Comparison of ENCODE assay signal across 8 cellular contexts in genomic region chr17:82227629-82228277, GRCh38. TPM values are rescaled to one million over a fixed set of nuclear protein-coding genes. Genes with fewer than 3 reads are reported as not detected.
DNase-seq lines count a peak whose midpoint lies in the region; ATAC-seq and TF ChIP-seq lines count a peak whose summit lies in the region.

No MANE protein-coding gene starts in this region.

- peaks cover 6% of the 10 kb centered on the region for H3K4me1 Mint-ChIP-seq in chondrocyte (ENCODE audit: low read depth)

- no peaks in the 10 kb centered on the region for H3K36me3 ChIP-seq in HUES6 (ENCODE audit: control insufficient read depth, insufficient read depth, low read length)
- no peaks in the 10 kb centered on the region for H3K36me3 ChIP-seq in muscle layer of duodenum (ENCODE audit: control insufficient read depth in 1 of 2, insufficient read depth in 2 of 2, low read length in 2 of 2)

- no peak overlapping the region for H3K27ac Mint-ChIP-seq in chondrocyte (ENCODE audit: unreplicated experiment)

- DNase-seq in AG04449 (ENCODE audit: low read depth, low spot score) (no peak), chondrocyte (ENCODE audit: low spot score) (no peak), omental fat pad (ENCODE audit: low spot score) (no peak), COLO829 (ENCODE audit: low spot score) (no peak), GDM1 (lab: John Stamatoyannopoulos, UW) (no peak)

- no peak for TF ChIP-seq CTCF in AG04449 (IDR thresholded peaks at IDR 0.05; ENCODE audit: insufficient read depth, low read length, missing control alignments)
- no peak for TF ChIP-seq CTCF in chondrocyte (IDR thresholded peaks at IDR 0.05)
- no peak for TF ChIP-seq CTCF in omental fat pad (IDR thresholded peaks at IDR 0.05)

- POLR2A ChIA-PET in AG04449 (lab: Yijun Ruan, JAX), result interaction anchor here (2.9 to 4.5 kb wide), 2 partner anchors 11 to 22 kb away, joined by 20 to 101 read pairs; partner anchors contain the start of gene CCDC57

- CTCF ChIA-PET in AG04449 (lab: Yijun Ruan, JAX), result interaction anchor here (2.4 kb wide), 1 partner anchor 8 kb away, joined by 14 read pairs; no protein-coding TSS in a partner anchor

- H3K27ac ChIP-seq in HUES6 (ENCODE audit: low read depth, low read length) (no peak overlapping the region), muscle layer of duodenum (ENCODE audit: low read length) (peak overlapping the region; percentile 39)

- H3K36me3 Mint-ChIP-seq in chondrocyte (ENCODE audit: low read depth), result no peaks in the 10 kb centered on the region

- no peaks in the 10 kb centered on the region for H3K9me3 ChIP-seq in HUES6 (ENCODE audit: control insufficient read depth, insufficient read depth, low read depth, low read length)
- no peaks in the 10 kb centered on the region for H3K9me3 ChIP-seq in muscle layer of duodenum (ENCODE audit: control insufficient read depth in 1 of 2, low read length in 2 of 2)

- H3K27me3 ChIP-seq in HUES6 (ENCODE audit: control insufficient read depth, insufficient read depth, low read length) (peaks cover 46% of the 10 kb centered on the region), muscle layer of duodenum (ENCODE audit: low read depth, low read length) (no peaks in the 10 kb centered on the region)

- H3K9me3 Mint-ChIP-seq in chondrocyte (ENCODE audit: low read depth), result no peaks in the 10 kb centered on the region

- peak overlapping the region; percentile 51 for H3K4me3 Mint-ChIP-seq in chondrocyte (ENCODE audit: unreplicated experiment)

- H3K4me3 ChIP-seq in AG04449 (ENCODE audit: low read depth, low read length), result peak overlapping the region; percentile 86
- H3K4me3 ChIP-seq in HUES6 (ENCODE audit: low read depth, low read length), result peak overlapping the region; percentile 60
- peak overlapping the region in 1 of 2 donors; percentile 43 for H3K4me3 ChIP-seq in muscle layer of duodenum (ENCODE audit: low read depth in 1 of 2, low read length in 2 of 2)

- H3K4me1 ChIP-seq in HUES6 (ENCODE audit: control insufficient read depth, insufficient read depth, low read length) (peaks cover 16% of the 10 kb centered on the region), muscle layer of duodenum (ENCODE audit: control insufficient read depth in 1 of 2, insufficient read depth in 2 of 2, low read length in 2 of 2) (peaks cover 0 to 21% of the 10 kb centered on the region in 2 donors)

- ATAC-seq in omental fat pad (ENCODE audit: low FRiP score) (no peak), GM18909 (IDR thresholded peaks at IDR 0.05; ENCODE audit: poor library complexity, unreplicated experiment) (no peak)

- no peak overlapping the region for H3K9ac ChIP-seq in HUES6 (ENCODE audit: low read length)

- no peaks in the 10 kb centered on the region for H3K27me3 Mint-ChIP-seq in chondrocyte (ENCODE audit: low read depth)

RNA-seq across cellular contexts. Expression of gene SLC16A3, which starts 1.1 kb away (rescaled TPM):
- total RNA-seq in chondrocyte (53.3 to 206 TPM (median 189 TPM) in 3 replicates), omental fat pad (10 to 100 TPM; 25.1 to 68.0 (median 27.5) TPM)

RNA-seq across cellular contexts. Expression of gene CCDC57, which starts 15.1 kb away (rescaled TPM):
- total RNA-seq in chondrocyte, result 23.5 to 39.8 TPM (median 24.1 TPM) in 3 replicates
- 10 to 100 TPM; 14.8 to 32.0 (median 21.9) TPM for total RNA-seq in omental fat pad

RNA-seq across cellular contexts. Expression of gene CSNK1D, which starts 45.7 kb away (rescaled TPM):
- 93.0 to 94.5 TPM (median 93.9 TPM) in 3 replicates for total RNA-seq in chondrocyte
- total RNA-seq in omental fat pad, result 100 to 1,000 TPM in 2 of 4 donors, 10 to 100 TPM in 2; 54.7 to 117 (median 98.4) TPM
